In the genomic region with DNA sequence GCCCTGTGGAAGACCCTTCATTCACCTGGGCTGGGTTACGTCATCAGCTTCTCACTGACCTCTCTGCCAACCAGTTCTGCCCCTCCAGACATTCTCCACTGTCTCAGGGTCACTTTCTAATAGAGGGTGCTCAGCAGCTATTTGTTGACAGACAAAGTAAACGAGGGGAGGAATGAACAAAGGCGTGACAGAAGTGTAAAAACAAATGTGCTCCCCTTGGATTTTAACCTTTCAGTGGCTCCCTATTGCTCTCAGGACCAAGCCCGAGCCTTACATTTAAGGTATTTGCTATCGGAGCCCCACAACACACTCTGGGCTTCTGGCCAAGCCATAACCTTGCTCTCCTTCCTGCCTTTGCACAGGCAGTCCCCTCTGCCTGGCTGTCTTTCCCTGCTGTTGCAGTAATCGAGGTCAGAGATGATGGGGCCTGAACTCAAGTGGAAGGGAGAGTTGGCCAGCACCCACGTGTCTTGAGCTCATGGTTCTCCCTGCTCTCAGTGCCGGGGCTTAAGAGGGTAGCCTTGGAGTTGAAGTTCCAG, we compare ENCODE assay signal across 14 cellular contexts. TPM values are rescaled to one million over a fixed set of nuclear protein-coding genes. Genes with fewer than 3 reads are reported as not detected.
DNase-seq lines count a peak whose midpoint lies in the region; ATAC-seq and TF ChIP-seq lines count a peak whose summit lies in the region.
"Had no signal": no experiment of that assay in that cellular context is flagged by ENCODE, and none has a peak within 500 bp of the region (broad histone marks: within the 10 kb centered on the region; RNA-seq: fewer than 3 reads in every experiment).

No MANE protein-coding gene starts in this region.

- H3K27ac ChIP-seq in thyroid gland, result peak overlapping the region; percentile 3 to 67 (median 67)
- H3K27ac ChIP-seq: prostate gland, uterus had no signal

- POLR2A ChIA-PET in T-cell (lab: Charles Lee) (interaction anchor here (0.6 kb wide), 3 partner anchors 49 to 89 kb away, joined by 3 to 4 read pairs (median 4); partner anchors contain the start of gene BSDC1 (in 1 of the 2)), HEK293T (lab: Yijun Ruan, JAX) (interaction anchor here (1.2 kb wide), 1 partner anchor 10 kb away, joined by 10 read pairs; the partner anchor contains the start of gene MARCKSL1)

- H3K4me3 Mint-ChIP-seq in activated naive CD4-positive, alpha-beta T cell treated with anti-CD3 and anti-CD28 coated beads, Interleukin-2, amount 50 U/mL, for 24 hours, result no peak overlapping the region
- no peak overlapping the region for H3K4me3 Mint-ChIP-seq in activated naive CD4-positive, alpha-beta T cell treated with anti-CD3 and anti-CD28 coated beads, Interleukin-2, amount 10 ng/mL, durations not matched to agents 7 days and 5 days
- peak overlapping the region in 1 of 3 donors; percentile 40 for H3K4me3 Mint-ChIP-seq in T-cell
- H3K4me3 Mint-ChIP-seq: activated naive CD8-positive, alpha-beta T cell treated with anti-CD3 and anti-CD28 coated beads, Interleukin-2, amount 50 U/mL, for 24 hours had no signal

- H3K9me3 ChIP-seq in thyroid gland, result no peaks in the 10 kb centered on the region
- H3K9me3 ChIP-seq: prostate gland, uterus had no signal

- H3K9me3 Mint-ChIP-seq in activated naive CD4-positive, alpha-beta T cell treated with anti-CD3 and anti-CD28 coated beads, Interleukin-2, amount 50 U/mL, for 24 hours, result no peaks in the 10 kb centered on the region
- peaks cover 1% of the 10 kb centered on the region for H3K9me3 Mint-ChIP-seq in activated naive CD4-positive, alpha-beta T cell treated with anti-CD3 and anti-CD28 coated beads, Interleukin-2, amount 10 ng/mL, durations not matched to agents 7 days and 5 days
- no peaks in the 10 kb centered on the region for H3K9me3 Mint-ChIP-seq in T-cell
- H3K9me3 Mint-ChIP-seq: activated naive CD8-positive, alpha-beta T cell treated with anti-CD3 and anti-CD28 coated beads, Interleukin-2, amount 50 U/mL, for 24 hours had no signal

- intact Hi-C loops in thyroid gland (cut with DNase I), result no loop called here

- H3K36me3 ChIP-seq in thyroid gland, result no peaks in the 10 kb centered on the region
- H3K36me3 ChIP-seq: prostate gland, uterus had no signal

- CTCF ChIA-PET in activated naive CD4-positive, alpha-beta T cell treated with anti-CD3 and anti-CD28 coated beads, Interleukin-2, amount 10 ng/mL, durations not matched to agents 7 days and 5 days (lab: Charles Lee), result interaction anchor here (1.0 to 1.6 kb wide), 3 partner anchors 9 to 130 kb away, joined by 3 read pairs; partner anchors contain the start of gene MARCKSL1
- CTCF ChIA-PET in T-cell (lab: Charles Lee) (interaction anchor here in 1 of 2 donors (0.6 to 0.7 kb wide), 4 partner anchors 9 to 211 kb away, joined by 4 to 5 read pairs (median 4); partner anchors contain the start of gene MARCKSL1), HEK293T (lab: Yijun Ruan, JAX) (no interaction called here)

- 14 to 25% methylated on average over 8 of the region's 8 CpGs for whole genome bisulfite sequencing in thyroid gland, 2 donors

- H3K36me3 Mint-ChIP-seq in activated naive CD4-positive, alpha-beta T cell treated with anti-CD3 and anti-CD28 coated beads, Interleukin-2, amount 50 U/mL, for 24 hours, result no peaks in the 10 kb centered on the region
- no peaks in the 10 kb centered on the region for H3K36me3 Mint-ChIP-seq in activated naive CD4-positive, alpha-beta T cell treated with anti-CD3 and anti-CD28 coated beads, Interleukin-2, amount 10 ng/mL, durations not matched to agents 7 days and 5 days
- no peaks in the 10 kb centered on the region for H3K36me3 Mint-ChIP-seq in T-cell

- peak overlapping the region; percentile 11 for H3K27ac Mint-ChIP-seq in activated naive CD4-positive, alpha-beta T cell treated with anti-CD3 and anti-CD28 coated beads, Interleukin-2, amount 50 U/mL, for 24 hours
- H3K27ac Mint-ChIP-seq in activated naive CD4-positive, alpha-beta T cell treated with anti-CD3 and anti-CD28 coated beads, Interleukin-2, amount 10 ng/mL, durations not matched to agents 7 days and 5 days, result no peak overlapping the region
- H3K27ac Mint-ChIP-seq in T-cell, result peak overlapping the region; percentile 44 to 83
- H3K27ac Mint-ChIP-seq: activated naive CD8-positive, alpha-beta T cell treated with anti-CD3 and anti-CD28 coated beads, Interleukin-2, amount 50 U/mL, for 24 hours had no signal

- H3K4me1 ChIP-seq in thyroid gland, result peaks cover 11 to 52% of the 10 kb centered on the region in 2 donors
- H3K4me1 ChIP-seq: prostate gland, uterus had no signal

- H3K4me3 ChIP-seq in thyroid gland (replicated peaks in 1 of 3), result no peak overlapping the region
- H3K4me3 ChIP-seq: prostate gland, uterus had no signal

- peaks cover 43% of the 10 kb centered on the region for H3K4me1 Mint-ChIP-seq in activated naive CD4-positive, alpha-beta T cell treated with anti-CD3 and anti-CD28 coated beads, Interleukin-2, amount 50 U/mL, for 24 hours
- peaks cover 52% of the 10 kb centered on the region for H3K4me1 Mint-ChIP-seq in activated naive CD4-positive, alpha-beta T cell treated with anti-CD3 and anti-CD28 coated beads, Interleukin-2, amount 10 ng/mL, durations not matched to agents 7 days and 5 days
- H3K4me1 Mint-ChIP-seq in T-cell, result peaks cover 39 to 55% (median 42%) of the 10 kb centered on the region in 3 donors

- TF ChIP-seq CTCF in thyroid gland (IDR thresholded peaks at IDR 0.05), result no peak

- TF ChIP-seq POLR2A in thyroid gland (IDR thresholded peaks at IDR 0.05), result no peak

- no peaks in the 10 kb centered on the region for H3K27me3 Mint-ChIP-seq in activated naive CD4-positive, alpha-beta T cell treated with anti-CD3 and anti-CD28 coated beads, Interleukin-2, amount 50 U/mL, for 24 hours
- peaks cover 48% of the 10 kb centered on the region for H3K27me3 Mint-ChIP-seq in activated naive CD4-positive, alpha-beta T cell treated with anti-CD3 and anti-CD28 coated beads, Interleukin-2, amount 10 ng/mL, durations not matched to agents 7 days and 5 days
- H3K27me3 Mint-ChIP-seq in T-cell, result no peaks in the 10 kb centered on the region
- H3K27me3 Mint-ChIP-seq: activated naive CD8-positive, alpha-beta T cell treated with anti-CD3 and anti-CD28 coated beads, Interleukin-2, amount 50 U/mL, for 24 hours had no signal

- no peak for DNase-seq in activated naive CD4-positive, alpha-beta T cell treated with anti-CD3 and anti-CD28 coated beads, Interleukin-2, amount 10 ng/mL, durations not matched to agents 7 days and 5 days
- peak in 20 of 34 experiments; percentile 24 to 55 (median 38) for DNase-seq in T-cell
- DNase-seq in glomerular visceral epithelial cell (ENCODE audit: extremely low spot score), result peak; percentile 42
- peak; percentile 82 to 87 for DNase-seq in thyroid gland
- no peak for DNase-seq in HEK293T (ENCODE audit: extremely low spot score)
- DNase-seq in stimulated activated CD4-positive, alpha-beta T cell treated with anti-CD3 and anti-CD28 coated beads, Interleukin-15, amount 100 ng/mL, for 24 hours, result no peak
- no peak for DNase-seq in kidney glomerular epithelial cell (lab: John Stamatoyannopoulos, UW)
- DNase-seq: activated naive CD8-positive, alpha-beta T cell treated with anti-CD3 and anti-CD28 coated beads, Interleukin-2, amount 50 U/mL, for 24 hours; islet precursor cell; uterus had no signal

- no peaks in the 10 kb centered on the region for H3K27me3 ChIP-seq in thyroid gland
- H3K27me3 ChIP-seq: uterus had no signal

- peak in 3 of 4 experiments; percentile 78 to 83 (median 78) for ATAC-seq in T-cell (replicated peaks in 1 of 4)
- ATAC-seq: activated CD4-positive, CD25-positive, alpha-beta regulatory T cell treated with anti-CD3 and anti-CD28 coated beads, Interleukin-2, amount 50 U/mL, for 24 hours; activated naive CD8-positive, alpha-beta T cell treated with anti-CD3 and anti-CD28 coated beads, Interleukin-2, amount 50 U/mL, for 24 hours had no signal

TF ChIP-seq in HEK293T, 16 proteins besides CTCF, POLR2A, EP300 and RAD21:
- TF ChIP-seq CTBP1 (IDR thresholded peaks at IDR 0.05; ENCODE audit: borderline replicate concordance), result no peak
- TF ChIP-seq LEF1 (IDR thresholded peaks at IDR 0.05; ENCODE audit: borderline replicate concordance), result no peak
- no peak for TF ChIP-seq SUZ12 (IDR thresholded peaks at IDR 0.05)
- no peak for TF ChIP-seq FOXK2 (IDR thresholded peaks at IDR 0.05)
- TF ChIP-seq TARDBP (IDR thresholded peaks at IDR 0.05), result no peak
- no peak for TF ChIP-seq ARNT (IDR thresholded peaks at IDR 0.05)
- TF ChIP-seq SP1 (IDR thresholded peaks at IDR 0.05), result no peak
- TF ChIP-seq NFRKB (IDR thresholded peaks at IDR 0.05), result no peak
- no peak for TF ChIP-seq ELF4 (IDR thresholded peaks at IDR 0.05)
- TF ChIP-seq PKNOX1 (IDR thresholded peaks at IDR 0.05), result no peak
- TF ChIP-seq L3MBTL2 (conservative IDR thresholded peaks at IDR 0.05), result no peak

RNA-seq across cellular contexts. Expression of gene MARCKSL1, which starts 9.3 kb away (rescaled TPM):
- total RNA-seq in T-cell, result 10 to 100 TPM; 28.1 to 46.5 (median 41.4) TPM
- 10 to 100 TPM; 62.1 to 97.3 (median 70.6) TPM for total RNA-seq in thyroid gland

RNA-seq across cellular contexts. Expression of gene FAM229A, which starts 16.9 kb away (rescaled TPM):
- 10 to 100 TPM; 27.0 to 43.0 (median 32.0) TPM for total RNA-seq in T-cell
- total RNA-seq in thyroid gland, result 10 to 100 TPM in 1 of 4 donors, 1 to 10 TPM in 3; 5.1 to 20.0 (median 7.4) TPM

RNA-seq across cellular contexts. Expression of gene TSSK3, which starts 17.0 kb away (rescaled TPM):
- total RNA-seq in T-cell (1 to 10 TPM in 3 of 5 donors, under 1 TPM in 1, not detected in 1; 0.65 to 4.3 (median 2.3) TPM), thyroid gland (1 to 10 TPM; 1.2 to 6.0 (median 2.9) TPM)
- total RNA-seq: epithelial cell of proximal tubule had no signal

RNA-seq across cellular contexts. Expression of gene BSDC1, which starts 48.9 kb away (rescaled TPM):
- total RNA-seq in T-cell (100 to 1,000 TPM in 3 of 5 donors, 10 to 100 TPM in 2; 93.4 to 190 (median 105) TPM), thyroid gland (100 to 1,000 TPM in 3 of 4 donors, 10 to 100 TPM in 1; 93.0 to 132 (median 101) TPM)

RNA-seq across cellular contexts. Expression of gene HDAC1, which starts 53.5 kb away (rescaled TPM):
- total RNA-seq in T-cell, result 100 to 1,000 TPM; 117 to 153 (median 142) TPM
- 10 to 100 TPM; 78.2 to 96.8 (median 85.0) TPM for total RNA-seq in thyroid gland

Comparison
In these comparisons a context has a peak if more than half of its experiments do, and no peak if none do; other contexts are left out.
1. DNase-seq: peak in T-cell (20 of 34), glomerular visceral epithelial cell (single experiment) and thyroid gland (2 of 2); none in activated naive CD4-positive, alpha-beta T cell treated with anti-CD3 and anti-CD28 coated beads, Interleukin-2, amount 10 ng/mL, durations not matched to agents 7 days and 5 days (single experiment), HEK293T (single experiment), stimulated activated CD4-positive, alpha-beta T cell treated with anti-CD3 and anti-CD28 coated beads, Interleukin-15, amount 100 ng/mL, for 24 hours (single experiment) and kidney glomerular epithelial cell (single experiment).